In the genomic region with DNA sequence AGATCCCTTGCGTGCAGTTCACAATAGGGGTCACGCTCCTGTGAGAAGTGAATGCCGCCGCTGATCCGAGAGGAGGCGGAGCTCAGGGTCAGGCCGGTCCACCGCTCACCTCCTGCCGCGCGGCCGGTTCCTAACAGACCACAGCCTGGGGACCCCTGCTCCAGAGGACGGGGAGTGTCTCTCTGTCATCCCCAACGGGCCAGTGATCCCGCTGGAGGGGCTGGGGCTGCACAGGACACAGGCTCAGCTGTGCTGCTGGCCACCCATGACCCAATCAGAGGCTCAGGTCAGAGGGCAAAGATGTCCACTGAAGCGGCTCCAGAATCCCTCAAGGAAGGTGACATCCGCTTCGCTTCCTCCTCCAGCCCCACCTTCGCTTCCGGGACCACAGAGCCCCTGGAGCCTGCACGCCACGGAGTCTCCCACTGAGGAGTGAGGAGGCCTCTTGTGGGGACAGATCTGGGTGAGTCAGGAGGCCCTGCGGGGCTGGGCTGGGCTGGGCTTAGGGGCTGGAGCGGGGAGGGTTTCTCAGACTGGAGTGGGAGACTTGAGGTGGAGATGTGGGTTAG, we compare ENCODE assay signal across 9 cellular contexts.
A peak's percentile ranks its signal among the peaks of the same experiment; 100 is the strongest.
DNase-seq lines count a peak whose midpoint lies in the region; ATAC-seq and TF ChIP-seq lines count a peak whose summit lies in the region.
"Had no signal": no experiment of that assay in that cellular context is flagged by ENCODE, and none has a peak within 500 bp of the region (broad histone marks: within the 10 kb centered on the region; RNA-seq: fewer than 3 reads in every experiment).

No MANE protein-coding gene starts in this region.

- H3K4me3 ChIP-seq in RWPE2 (ENCODE audit: severe bottlenecking) (no peak overlapping the region), colonic mucosa (no peak overlapping the region)

- H3K36me3 Mint-ChIP-seq in CD4-positive, alpha-beta T cell (ENCODE audit: low read depth): no peaks in the 10 kb centered on the region

- peaks cover 4% of the 10 kb centered on the region for H3K27me3 Mint-ChIP-seq in CD4-positive, alpha-beta T cell

- DNase-seq in D341Med (ENCODE audit: low spot score) (peak; percentile 45), RWPE2 (ENCODE audit: low spot score) (peak; percentile 58), fibroblast of peridontal ligament (ENCODE audit: extremely low read depth) (peak; percentile 45), sciatic nerve (ENCODE audit: low spot score) (peak; percentile 62), activated gamma-delta T cell (lab: John Stamatoyannopoulos, UW) (no peak), colonic mucosa (no peak), Ammon's horn (ENCODE audit: low spot score) (no peak)
- no peak for DNase-seq in CD4-positive, alpha-beta T cell

- no peaks in the 10 kb centered on the region for H3K9me3 ChIP-seq in RWPE2 (ENCODE audit: severe bottlenecking)
- H3K9me3 ChIP-seq in colonic mucosa: no peaks in the 10 kb centered on the region
- H3K9me3 ChIP-seq in CD4-positive, alpha-beta T cell (ENCODE audit: control insufficient read depth, low read length): no peaks in the 10 kb centered on the region

- no peak overlapping the region for H3K4me3 Mint-ChIP-seq in CD4-positive, alpha-beta T cell

- TF ChIP-seq CTCF in RWPE2 (IDR thresholded peaks at IDR 0.05; ENCODE audit: poor library complexity, severe bottlenecking) (no peak), colonic mucosa (IDR thresholded peaks at IDR 0.05) (no peak)
- no peak for TF ChIP-seq CTCF in CD4-positive, alpha-beta T cell (IDR thresholded peaks at IDR 0.05)

- H3K27ac Mint-ChIP-seq in CD4-positive, alpha-beta T cell: no peak overlapping the region

- no peak overlapping the region for H3K9ac ChIP-seq in colonic mucosa (ENCODE audit: low read depth in 2 of 2, low read length in 2 of 2)

- H3K9me3 Mint-ChIP-seq in CD4-positive, alpha-beta T cell: no peaks in the 10 kb centered on the region

- H3K4me1 ChIP-seq in RWPE2 (ENCODE audit: insufficient read depth, poor library complexity, severe bottlenecking) (no peaks in the 10 kb centered on the region), colonic mucosa (no peaks in the 10 kb centered on the region)

- intact Hi-C loops in sciatic nerve (cut with DNase I): no loop called here
- intact Hi-C loops in colonic mucosa (cut with DNase I): no loop called here
- intact Hi-C loops in CD4-positive, alpha-beta T cell (cut with DNase I, micrococcal nuclease): no loop called here

- H3K36me3 ChIP-seq in RWPE2 (ENCODE audit: low read depth): no peaks in the 10 kb centered on the region
- no peaks in the 10 kb centered on the region for H3K36me3 ChIP-seq in colonic mucosa

- H3K27ac ChIP-seq in RWPE2 (ENCODE audit: poor library complexity, severe bottlenecking): no peak overlapping the region
- H3K27ac ChIP-seq in colonic mucosa: no peak overlapping the region
- no peak overlapping the region for H3K27ac ChIP-seq in CD4-positive, alpha-beta T cell (ENCODE audit: low read depth, low read length)
- H3K27ac ChIP-seq: epithelial cell of prostate had no signal

- no peaks in the 10 kb centered on the region for H3K27me3 ChIP-seq in RWPE2 (ENCODE audit: insufficient read depth, poor library complexity, severe bottlenecking)
- no peaks in the 10 kb centered on the region for H3K27me3 ChIP-seq in colonic mucosa
- no peaks in the 10 kb centered on the region for H3K27me3 ChIP-seq in CD4-positive, alpha-beta T cell (ENCODE audit: control insufficient read depth, insufficient read depth, low read length)

- CTCF ChIA-PET in CD4-positive, alpha-beta T cell (lab: Charles Lee): no interaction called here

- POLR2A ChIA-PET in CD4-positive, alpha-beta T cell (lab: Charles Lee): no interaction called here

- 0 out of 3 replicates have a peak, but pooled peaks have one; percentile 12 for ATAC-seq in RWPE2 (ENCODE audit: low read depth)
- peak; percentile 1 for ATAC-seq in sciatic nerve
- ATAC-seq in CD4-positive, alpha-beta T cell (ENCODE audit: poor library complexity): no peak

- peaks cover 15% of the 10 kb centered on the region for H3K4me1 Mint-ChIP-seq in CD4-positive, alpha-beta T cell (ENCODE audit: low read depth)

Comparison
In these comparisons a context has a peak if more than half of its experiments do, and no peak if none do; other contexts are left out.
1. DNase-seq: peak in D341Med (single experiment), RWPE2 (single experiment), fibroblast of peridontal ligament (single experiment) and sciatic nerve (single experiment); none in activated gamma-delta T cell (single experiment), colonic mucosa (single experiment), CD4-positive, alpha-beta T cell (0 of 10) and Ammon's horn (single experiment).